Comparison of ENCODE assay signal across 13 cellular contexts in the genomic region with DNA sequence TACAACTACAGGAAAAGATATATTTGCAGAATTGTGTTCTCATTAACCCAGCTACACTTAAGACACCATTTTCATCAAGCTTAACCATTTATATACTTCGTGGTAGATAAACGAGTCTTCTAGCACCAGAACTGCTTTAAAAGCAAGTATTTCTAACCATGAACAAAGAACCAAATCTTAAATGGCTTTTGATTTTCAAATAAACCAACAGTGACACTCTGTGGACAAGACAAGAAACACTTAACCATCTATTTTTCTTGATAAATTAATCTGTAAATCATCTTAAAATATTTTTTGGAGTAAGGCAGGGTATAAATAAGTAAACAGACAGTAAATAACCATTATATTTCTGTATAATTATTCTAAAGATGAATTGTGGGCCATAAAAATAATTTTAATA. TPM values are rescaled to one million over a fixed set of nuclear protein-coding genes. Genes with fewer than 3 reads are reported as not detected.
A peak's percentile ranks its signal among the peaks of the same experiment; 100 is the strongest.
DNase-seq lines count a peak whose midpoint lies in the region; ATAC-seq, FAIRE-seq and TF ChIP-seq lines count a peak whose summit lies in the region.
"Had no signal": no experiment of that assay in that cellular context is flagged by ENCODE, and none has a peak within 500 bp of the region (broad histone marks: within the 10 kb centered on the region; RNA-seq: fewer than 3 reads in every experiment).

No MANE protein-coding gene starts in this region.

- ATAC-seq in right cardiac atrium = no peak
- ATAC-seq in foreskin keratinocyte = no peak
- ATAC-seq in stimulated activated memory B cell treated with anti-CD40 and anti-IgM and Interleukin-4, amounts not matched to agents 10 μg/mL and 1 μg/mL and 100 μg/mL, for 72 hours = no peak
- ATAC-seq in HG03159 (IDR thresholded peaks at IDR 0.05; ENCODE audit: unreplicated experiment) = no peak

- no peaks in the 10 kb centered on the region for H3K9me3 Mint-ChIP-seq in stimulated activated memory B cell treated with anti-CD40 and anti-IgM and Interleukin-4, amounts not matched to agents 10 μg/mL and 1 μg/mL and 100 μg/mL, for 72 hours

- TF ChIP-seq CTCF in left ventricle myocardium inferior (IDR thresholded peaks at IDR 0.05; ENCODE audit: borderline replicate concordance) (peak; percentile 47), foreskin keratinocyte (conservative IDR thresholded peaks at IDR 0.05) (peak; percentile 52)

- no peaks in the 10 kb centered on the region for H3K27me3 ChIP-seq in left ventricle myocardium inferior (ENCODE audit: low read depth)
- no peaks in the 10 kb centered on the region for H3K27me3 ChIP-seq in right cardiac atrium (ENCODE audit: control insufficient read depth, insufficient read depth)
- no peaks in the 10 kb centered on the region for H3K27me3 ChIP-seq in foreskin keratinocyte
- H3K27me3 ChIP-seq: SJCRH30 had no signal

- H3K9me3 ChIP-seq in left ventricle myocardium inferior (replicated peaks) (no peaks in the 10 kb centered on the region), right cardiac atrium (ENCODE audit: control insufficient read depth, low read length) (no peaks in the 10 kb centered on the region)
- H3K9me3 ChIP-seq: SJCRH30 had no signal

- H3K27ac ChIP-seq in left ventricle myocardium inferior (replicated peaks) (no peak overlapping the region), right cardiac atrium (ENCODE audit: low read length) (no peak overlapping the region), foreskin keratinocyte (no peak overlapping the region)
- H3K27ac ChIP-seq: epithelial cell of prostate, HL-60, SJCRH30 had no signal

- H3K4me3 Mint-ChIP-seq in stimulated activated memory B cell treated with anti-CD40 and anti-IgM and Interleukin-4, amounts not matched to agents 10 μg/mL and 1 μg/mL and 100 μg/mL, for 72 hours = no peak overlapping the region
- H3K4me3 Mint-ChIP-seq: CD8-positive, alpha-beta memory T cell had no signal

- H3K36me3 ChIP-seq in left ventricle myocardium inferior = no peaks in the 10 kb centered on the region
- H3K36me3 ChIP-seq: SJCRH30 had no signal

- no peak overlapping the region for H3K27ac Mint-ChIP-seq in stimulated activated memory B cell treated with anti-CD40 and anti-IgM and Interleukin-4, amounts not matched to agents 10 μg/mL and 1 μg/mL and 100 μg/mL, for 72 hours
- H3K27ac Mint-ChIP-seq: CD8-positive, alpha-beta memory T cell had no signal

- 20% methylated on average over 2 of the region's 2 CpGs for WGBS in right cardiac atrium

- no peaks in the 10 kb centered on the region for H3K4me1 Mint-ChIP-seq in stimulated activated memory B cell treated with anti-CD40 and anti-IgM and Interleukin-4, amounts not matched to agents 10 μg/mL and 1 μg/mL and 100 μg/mL, for 72 hours
- H3K4me1 Mint-ChIP-seq: CD8-positive, alpha-beta memory T cell had no signal

- intact Hi-C loops in left ventricle myocardium inferior (cut with micrococcal nuclease) (no loop called here), right cardiac atrium (cut with DNase I) (loop anchor here in 1 of 4 donors (5.0 kb wide), 1 partner anchor 423 kb away; no protein-coding TSS in a partner anchor)

- FAIRE-seq in RCC 7860 (lab: Jason Lieb, UNC) = peak; percentile 27
- FAIRE-seq in H54 (lab: Jason Lieb, UNC) = no peak

- H3K4me3 ChIP-seq in left ventricle myocardium inferior = no peak overlapping the region
- H3K4me3 ChIP-seq in right cardiac atrium (ENCODE audit: low read length) = no peak overlapping the region
- H3K4me3 ChIP-seq: SJCRH30 had no signal

- H3K4me1 ChIP-seq in left ventricle myocardium inferior (no peaks in the 10 kb centered on the region), right cardiac atrium (ENCODE audit: control insufficient read depth, insufficient read depth, low read length) (no peaks in the 10 kb centered on the region), foreskin keratinocyte (no peaks in the 10 kb centered on the region)
- H3K4me1 ChIP-seq: SJCRH30 had no signal

- no peak for TF ChIP-seq POLR2A in H54 (IDR thresholded peaks at IDR 0.05; ENCODE audit: low read depth, low read length)

- DNase-seq in left ventricle myocardium inferior = no peak
- no peak for DNase-seq in right cardiac atrium
- DNase-seq in RCC 7860 (ENCODE audit: low spot score) = no peak
- peak in 1 of 2 donors; percentile 0 for DNase-seq in foreskin keratinocyte
- DNase-seq in H54 (ENCODE audit: insufficient read length, low spot score) = no peak
- DNase-seq in T-helper 1 cell = no peak
- DNase-seq: CD8-positive, alpha-beta memory T cell; nucleus accumbens had no signal

- no peaks in the 10 kb centered on the region for H3K36me3 Mint-ChIP-seq in stimulated activated memory B cell treated with anti-CD40 and anti-IgM and Interleukin-4, amounts not matched to agents 10 μg/mL and 1 μg/mL and 100 μg/mL, for 72 hours
- H3K36me3 Mint-ChIP-seq: CD8-positive, alpha-beta memory T cell had no signal

- H3K27me3 Mint-ChIP-seq in stimulated activated memory B cell treated with anti-CD40 and anti-IgM and Interleukin-4, amounts not matched to agents 10 μg/mL and 1 μg/mL and 100 μg/mL, for 72 hours = peaks cover 8% of the 10 kb centered on the region
- H3K27me3 Mint-ChIP-seq: CD8-positive, alpha-beta memory T cell had no signal

RNA-seq across cellular contexts. Expression of a gene that starts 10.2 kb away (rescaled TPM):
- total RNA-seq in left ventricle myocardium inferior = not detected
- under 1 TPM; 0.11 to 0.85 (median 0.36) TPM for total RNA-seq in right cardiac atrium
- polyA plus RNA-seq in right cardiac atrium = 0.18 TPM
- not detected in 2 replicates for total RNA-seq in foreskin keratinocyte
- not detected in 2 replicates for polyA plus RNA-seq in foreskin keratinocyte
- total RNA-seq: CD8-positive, alpha-beta memory T cell; SJCRH30 had no signal
- polyA plus RNA-seq: CD8-positive, alpha-beta memory T cell had no signal
